22 cellular contexts compared by ENCODE assay signal in genomic region chr19:10364644-10365043, GRCh38. TPM values are rescaled to one million over a fixed set of nuclear protein-coding genes. Genes with fewer than 3 reads are reported as not detected.
A peak's percentile ranks its signal among the peaks of the same experiment; 100 is the strongest.
DNase-seq lines count a peak whose midpoint lies in the region; ATAC-seq, FAIRE-seq and TF ChIP-seq lines count a peak whose summit lies in the region.
"Had no signal": no experiment of that assay in that cellular context is flagged by ENCODE, and none has a peak within 500 bp of the region (broad histone marks: within the 10 kb centered on the region; RNA-seq: fewer than 3 reads in every experiment).

No MANE protein-coding gene starts in this region.

- H3K36me3 ChIP-seq in right lobe of liver, result peaks cover 0 to 42% (median 12%) of the 10 kb centered on the region in 4 donors
- H3K36me3 ChIP-seq in HepG2 (replicated peaks in 1 of 2; ENCODE audit: control insufficient read depth in 1 of 2, insufficient read depth in 2 of 2, low read length in 2 of 2), result peaks cover 26 to 39% of the 10 kb centered on the region in 2 experiments

- H3K4me1 ChIP-seq in right lobe of liver (no peaks in the 10 kb centered on the region), HepG2 (ENCODE audit: insufficient read depth, low read length) (no peaks in the 10 kb centered on the region)

- TF ChIP-seq EP300 in HepG2 (IDR thresholded peaks at IDR 0.05; ENCODE audit: low read depth in 2 of 2, low read length in 2 of 2) (no peak), HepG2 (CRISPR knock-in tag; IDR thresholded peaks at IDR 0.05; ENCODE audit: borderline replicate concordance) (no peak)

- no peak overlapping the region for H2AFZ ChIP-seq in HepG2 (ENCODE audit: low read length)

- H3K27me3 ChIP-seq in right lobe of liver, result no peaks in the 10 kb centered on the region
- no peaks in the 10 kb centered on the region for H3K27me3 ChIP-seq in HepG2 (ENCODE audit: control insufficient read depth in 1 of 2, insufficient read depth in 2 of 2, low read length in 2 of 2)

- no peak overlapping the region for H3K27ac ChIP-seq in right lobe of liver
- H3K27ac ChIP-seq in HepG2 (ENCODE audit: extremely low read length, insufficient read depth, low read length), result no peak overlapping the region

- FAIRE-seq in HepG2 (lab: Jason Lieb, UNC), result no peak
- FAIRE-seq: A204.1, GM12891, GM18507 had no signal

- WGBS in right lobe of liver (ENCODE audit: insufficient coverage, low coverage, low lambda C conversion rate, missing lambda C conversion rate), result no CpG with 5 or more reads among the region's 19 CpGs
- WGBS in HepG2 (ENCODE audit: low lambda C conversion rate), result no CpG with 5 or more reads among the region's 19 CpGs

- DNase-seq in right lobe of liver, result peak in 1 of 3 donors; percentile 41
- no peak for DNase-seq in HepG2 (ENCODE audit: low spot score)
- DNase-seq in cerebellar cortex (ENCODE audit: low spot score), result peak; percentile 19
- DNase-seq in medulla oblongata (ENCODE audit: extremely low spot score), result peak; percentile 66
- peak; percentile 24 for DNase-seq in superior temporal gyrus (ENCODE audit: extremely low spot score)
- no peak for DNase-seq in T-helper 1 cell
- no peak for DNase-seq in ecto neural progenitor cell (ENCODE audit: low spot score)
- no peak for DNase-seq in CD1c-positive myeloid dendritic cell (ENCODE audit: extremely low spot score)
- DNase-seq: CD8-positive, alpha-beta memory T cell; DMS53; GOT3; KBM-7; MV-4-11; NCI-H1417; NCI-H187; NCI-H2227 treated with DMSO at 0.1 percent for 48 hours; NCI-H510A treated with DMSO at 0.1 percent for 48 hours; NCI-H774; SIG-M5 had no signal

- TF ChIP-seq RAD21 in HepG2 (CRISPR knock-in tag; IDR thresholded peaks at IDR 0.05), result no peak

- no peak overlapping the region for H3K4me3 ChIP-seq in right lobe of liver
- no peak overlapping the region for H3K4me3 ChIP-seq in HepG2 (replicated peaks in 1 of 3; ENCODE audit: insufficient read depth in 1 of 3, low read depth in 2 of 3, low read length in 3 of 3)

- POLR2A ChIA-PET in HepG2 (lab: Yijun Ruan, JAX), result no interaction called here

- no peak for TF ChIP-seq POLR2A in right lobe of liver (IDR thresholded peaks at IDR 0.05)
- no peak for TF ChIP-seq POLR2A in HepG2 (IDR thresholded peaks at IDR 0.05; ENCODE audit: insufficient read depth in 1 of 2, low read depth in 2 of 2, low read length in 2 of 2)

- no TSS peak for BruUV-seq in HepG2 (replicated peaks; lab: Mats Ljungman, UMichigan)

- H4K20me1 ChIP-seq in HepG2 (ENCODE audit: insufficient read depth, low read length), result no peaks in the 10 kb centered on the region

- TF ChIP-seq CTCF in right lobe of liver (IDR thresholded peaks at IDR 0.05) (no peak), HepG2 (CRISPR knock-in tag; IDR thresholded peaks at IDR 0.05) (no peak)

- no peaks in the 10 kb centered on the region for H3K9me3 ChIP-seq in right lobe of liver
- H3K9me3 ChIP-seq in HepG2 (ENCODE audit: low read length), result no peaks in the 10 kb centered on the region

- no peaks in the 10 kb centered on the region for H3K79me2 ChIP-seq in HepG2 (ENCODE audit: insufficient read depth, low read length)

- H3K4me2 ChIP-seq in HepG2 (ENCODE audit: low read depth, low read length), result no peak overlapping the region

- intact Hi-C loops in right lobe of liver (cut with DNase I) (no loop called here), HepG2 (cut with micrococcal nuclease; ENCODE audit: unreplicated experiment) (no loop called here)

- CTCF ChIA-PET in HepG2 (lab: Yijun Ruan, JAX; ENCODE audit: low intra/inter-chr PET ratio, low total read pairs), result no interaction called here

- ATAC-seq in right lobe of liver, result peak; percentile 54 to 79 (median 68)
- ATAC-seq in HepG2, result no peak

- no peak overlapping the region for H3K9ac ChIP-seq in HepG2 (ENCODE audit: insufficient read depth, low read depth, low read length)

- in situ Hi-C loops in HepG2 (cut with HindIII; ENCODE audit: extremely low pct_ligation_motif_present, low pct_unique_long_range_greater_than_20kb), result no loop called here

RNA-seq across cellular contexts. Expression of gene TYK2, which starts 15.7 kb away (rescaled TPM):
- total RNA-seq in right lobe of liver, result 100 to 1,000 TPM in 1 of 6 experiments, 10 to 100 TPM in 5; 63.9 to 106 (median 72.9) TPM
- total RNA-seq in HepG2 (2016; rRNA removed; fragmentation: Illumina TruSeq; extraction: Trizol), result 39.9 and 60.1 TPM in 2 replicates
- 18.1 and 22.9 TPM in 2 replicates for total RNA-seq in HepG2 (2016; cell fraction: cytosol; rRNA removed; fragmentation: Illumina TruSeq; extraction: Trizol; ENCODE audit: low read depth)
- total RNA-seq in HepG2 (2016; cell fraction: insoluble cytoplasmic fraction; rRNA removed; fragmentation: Illumina TruSeq; extraction: Trizol), result 32.6 and 70.2 TPM in 2 replicates
- 32.1 and 33.4 TPM in 2 replicates for total RNA-seq in HepG2 (2016; cell fraction: membrane; rRNA removed; fragmentation: Illumina TruSeq; extraction: Trizol)
- 63.1 and 76.4 TPM in 2 replicates for total RNA-seq in HepG2 (2016; cell fraction: nucleus; rRNA removed; fragmentation: Illumina TruSeq; extraction: Trizol)
- polyA plus RNA-seq in HepG2 (2011; rRNA removed), result 38.8 and 40.8 TPM in 2 replicates
- polyA plus RNA-seq in HepG2 (2011; cell fraction: cytosol; rRNA removed), result 14.9 and 22.3 TPM in 2 replicates
- polyA plus RNA-seq in HepG2 (2011; cell fraction: nucleus; rRNA removed), result 283 and 302 TPM in 2 replicates
- 37.3 and 46.8 TPM in 2 replicates for polyA plus RNA-seq in HepG2 (2012)
- 14.0 and 16.4 TPM in 2 replicates for polyA plus RNA-seq in HepG2 (2016; cell fraction: cytosol; fragmentation: Illumina TruSeq; extraction: Trizol; ENCODE audit: low read depth)
- 50.3 and 62.5 TPM in 2 replicates for polyA plus RNA-seq in HepG2 (2016; cell fraction: insoluble cytoplasmic fraction; fragmentation: Illumina TruSeq; extraction: Trizol; ENCODE audit: low read depth)
- polyA plus RNA-seq in HepG2 (2016; cell fraction: membrane; fragmentation: Illumina TruSeq; extraction: Trizol; ENCODE audit: low read depth), result 32.6 and 34.8 TPM in 2 replicates
- polyA plus RNA-seq in HepG2 (2016; cell fraction: nucleus; fragmentation: Illumina TruSeq; extraction: Trizol; ENCODE audit: insufficient read depth, low read depth), result 231 and 244 TPM in 2 replicates
- polyA minus RNA-seq in HepG2 (2011; rRNA and poly(A)+ RNA removed; ENCODE audit: low replicate concordance), result 53.7 and 73.5 TPM in 2 replicates
- polyA minus RNA-seq in HepG2 (2011; cell fraction: cytosol; rRNA and poly(A)+ RNA removed), result 20.7 and 22.3 TPM in 2 replicates
- 30.0 and 34.8 TPM in 2 replicates for polyA minus RNA-seq in HepG2 (2011; cell fraction: nucleus; rRNA and poly(A)+ RNA removed)

RNA-seq across cellular contexts. Expression of gene ICAM3, which starts 25.2 kb away (rescaled TPM):
- 10 to 100 TPM; 11.4 to 35.5 (median 22.4) TPM for total RNA-seq in right lobe of liver
- total RNA-seq in HepG2 (2016; rRNA removed; fragmentation: Illumina TruSeq; extraction: Trizol), result 21.0 and 25.1 TPM in 2 replicates
- total RNA-seq in HepG2 (2016; cell fraction: cytosol; rRNA removed; fragmentation: Illumina TruSeq; extraction: Trizol; ENCODE audit: low read depth), result 30.5 and 37.9 TPM in 2 replicates
- total RNA-seq in HepG2 (2016; cell fraction: insoluble cytoplasmic fraction; rRNA removed; fragmentation: Illumina TruSeq; extraction: Trizol), result 19.7 and 23.7 TPM in 2 replicates
- 35.4 and 39.7 TPM in 2 replicates for total RNA-seq in HepG2 (2016; cell fraction: membrane; rRNA removed; fragmentation: Illumina TruSeq; extraction: Trizol)
- 6.5 and 9.1 TPM in 2 replicates for total RNA-seq in HepG2 (2016; cell fraction: nucleus; rRNA removed; fragmentation: Illumina TruSeq; extraction: Trizol)
- 14.1 and 16.3 TPM in 2 replicates for polyA plus RNA-seq in HepG2 (2011; rRNA removed)
- 14.0 and 19.9 TPM in 2 replicates for polyA plus RNA-seq in HepG2 (2011; cell fraction: cytosol; rRNA removed)
- polyA plus RNA-seq in HepG2 (2011; cell fraction: nucleus; rRNA removed), result 9.0 and 12.6 TPM in 2 replicates
- polyA plus RNA-seq in HepG2 (2012), result 7.0 and 10.0 TPM in 2 replicates
- polyA plus RNA-seq in HepG2 (2016; cell fraction: cytosol; fragmentation: Illumina TruSeq; extraction: Trizol; ENCODE audit: low read depth), result 38.1 and 51.4 TPM in 2 replicates
- 25.7 and 28.4 TPM in 2 replicates for polyA plus RNA-seq in HepG2 (2016; cell fraction: insoluble cytoplasmic fraction; fragmentation: Illumina TruSeq; extraction: Trizol; ENCODE audit: low read depth)
- polyA plus RNA-seq in HepG2 (2016; cell fraction: membrane; fragmentation: Illumina TruSeq; extraction: Trizol; ENCODE audit: low read depth), result 38.5 and 41.1 TPM in 2 replicates
- polyA plus RNA-seq in HepG2 (2016; cell fraction: nucleus; fragmentation: Illumina TruSeq; extraction: Trizol; ENCODE audit: insufficient read depth, low read depth), result 16.9 and 17.0 TPM in 2 replicates
- 16.1 and 18.5 TPM in 2 replicates for polyA minus RNA-seq in HepG2 (2011; rRNA and poly(A)+ RNA removed; ENCODE audit: low replicate concordance)
- polyA minus RNA-seq in HepG2 (2011; cell fraction: cytosol; rRNA and poly(A)+ RNA removed), result 6.1 and 8.2 TPM in 2 replicates
- polyA minus RNA-seq in HepG2 (2011; cell fraction: nucleus; rRNA and poly(A)+ RNA removed), result 2.4 and 3.5 TPM in 2 replicates

RNA-seq across cellular contexts. Expression of gene RAVER1, which starts 31.3 kb away (rescaled TPM):
- total RNA-seq in right lobe of liver (1 to 10 TPM; 5.2 to 9.5 (median 7.1) TPM), HepG2 (2016; rRNA removed; fragmentation: Illumina TruSeq; extraction: Trizol) (7.9 and 17.7 TPM in 2 replicates)
- 1.7 and 2.4 TPM in 2 replicates for total RNA-seq in HepG2 (2016; cell fraction: cytosol; rRNA removed; fragmentation: Illumina TruSeq; extraction: Trizol; ENCODE audit: low read depth)
- total RNA-seq in HepG2 (2016; cell fraction: insoluble cytoplasmic fraction; rRNA removed; fragmentation: Illumina TruSeq; extraction: Trizol), result 9.0 and 15.8 TPM in 2 replicates
- total RNA-seq in HepG2 (2016; cell fraction: membrane; rRNA removed; fragmentation: Illumina TruSeq; extraction: Trizol), result 6.6 and 7.1 TPM in 2 replicates
- total RNA-seq in HepG2 (2016; cell fraction: nucleus; rRNA removed; fragmentation: Illumina TruSeq; extraction: Trizol), result 16.3 and 16.5 TPM in 2 replicates
- 3.6 and 4.4 TPM in 2 replicates for polyA plus RNA-seq in HepG2 (2011; rRNA removed)
- polyA plus RNA-seq in HepG2 (2011; cell fraction: cytosol; rRNA removed), result 1.7 and 2.5 TPM in 2 replicates
- 34.1 and 48.6 TPM in 2 replicates for polyA plus RNA-seq in HepG2 (2011; cell fraction: nucleus; rRNA removed)
- polyA plus RNA-seq in HepG2 (2012), result 12.1 and 12.9 TPM in 2 replicates
- polyA plus RNA-seq in HepG2 (2016; cell fraction: cytosol; fragmentation: Illumina TruSeq; extraction: Trizol; ENCODE audit: low read depth), result 1.3 and 2.1 TPM in 2 replicates
- 26.5 and 42.8 TPM in 2 replicates for polyA plus RNA-seq in HepG2 (2016; cell fraction: insoluble cytoplasmic fraction; fragmentation: Illumina TruSeq; extraction: Trizol; ENCODE audit: low read depth)
- 5.1 and 6.9 TPM in 2 replicates for polyA plus RNA-seq in HepG2 (2016; cell fraction: membrane; fragmentation: Illumina TruSeq; extraction: Trizol; ENCODE audit: low read depth)
- polyA plus RNA-seq in HepG2 (2016; cell fraction: nucleus; fragmentation: Illumina TruSeq; extraction: Trizol; ENCODE audit: insufficient read depth, low read depth), result 40.7 and 45.3 TPM in 2 replicates
- 7.6 and 34.8 TPM in 2 replicates for polyA minus RNA-seq in HepG2 (2011; rRNA and poly(A)+ RNA removed; ENCODE audit: low replicate concordance)
- 17.3 and 17.5 TPM in 2 replicates for polyA minus RNA-seq in HepG2 (2011; cell fraction: cytosol; rRNA and poly(A)+ RNA removed)
- 10.9 and 15.5 TPM in 2 replicates for polyA minus RNA-seq in HepG2 (2011; cell fraction: nucleus; rRNA and poly(A)+ RNA removed)

RNA-seq across cellular contexts. Expression of gene CDC37, which starts 38.7 kb away (rescaled TPM):
- 10 to 100 TPM; 39.6 to 74.9 (median 50.1) TPM for total RNA-seq in right lobe of liver
- total RNA-seq in HepG2 (2016; rRNA removed; fragmentation: Illumina TruSeq; extraction: Trizol), result 134 and 158 TPM in 2 replicates
- 36.6 and 36.7 TPM in 2 replicates for total RNA-seq in HepG2 (2016; cell fraction: cytosol; rRNA removed; fragmentation: Illumina TruSeq; extraction: Trizol; ENCODE audit: low read depth)
- total RNA-seq in HepG2 (2016; cell fraction: insoluble cytoplasmic fraction; rRNA removed; fragmentation: Illumina TruSeq; extraction: Trizol), result 125 and 171 TPM in 2 replicates
- total RNA-seq in HepG2 (2016; cell fraction: membrane; rRNA removed; fragmentation: Illumina TruSeq; extraction: Trizol), result 51.9 and 53.0 TPM in 2 replicates
- total RNA-seq in HepG2 (2016; cell fraction: nucleus; rRNA removed; fragmentation: Illumina TruSeq; extraction: Trizol), result 80.1 and 80.2 TPM in 2 replicates
- 177 and 191 TPM in 2 replicates for polyA plus RNA-seq in HepG2 (2011; rRNA removed)
- 157 and 211 TPM in 2 replicates for polyA plus RNA-seq in HepG2 (2011; cell fraction: cytosol; rRNA removed)
- 522 and 527 TPM in 2 replicates for polyA plus RNA-seq in HepG2 (2011; cell fraction: nucleus; rRNA removed)
- polyA plus RNA-seq in HepG2 (2012), result 89.1 and 94.9 TPM in 2 replicates
- polyA plus RNA-seq in HepG2 (2016; cell fraction: cytosol; fragmentation: Illumina TruSeq; extraction: Trizol; ENCODE audit: low read depth), result 39.2 and 43.2 TPM in 2 replicates
- polyA plus RNA-seq in HepG2 (2016; cell fraction: insoluble cytoplasmic fraction; fragmentation: Illumina TruSeq; extraction: Trizol; ENCODE audit: low read depth), result 161 and 171 TPM in 2 replicates
- polyA plus RNA-seq in HepG2 (2016; cell fraction: membrane; fragmentation: Illumina TruSeq; extraction: Trizol; ENCODE audit: low read depth), result 52.6 and 54.0 TPM in 2 replicates
- polyA plus RNA-seq in HepG2 (2016; cell fraction: nucleus; fragmentation: Illumina TruSeq; extraction: Trizol; ENCODE audit: insufficient read depth, low read depth), result 240 and 249 TPM in 2 replicates
- polyA minus RNA-seq in HepG2 (2011; rRNA and poly(A)+ RNA removed; ENCODE audit: low replicate concordance), result 90.9 and 144 TPM in 2 replicates
- polyA minus RNA-seq in HepG2 (2011; cell fraction: cytosol; rRNA and poly(A)+ RNA removed), result 42.3 and 52.9 TPM in 2 replicates
- polyA minus RNA-seq in HepG2 (2011; cell fraction: nucleus; rRNA and poly(A)+ RNA removed), result 38.0 and 40.4 TPM in 2 replicates

RNA-seq across cellular contexts. Expression of gene FDX2, which starts 48.8 kb away (rescaled TPM):
- 10 to 100 TPM in 4 of 6 experiments, 1 to 10 TPM in 2; 8.9 to 17.1 (median 10.7) TPM for total RNA-seq in right lobe of liver
- total RNA-seq in HepG2 (2016; rRNA removed; fragmentation: Illumina TruSeq; extraction: Trizol), result 21.0 and 22.6 TPM in 2 replicates
- 19.4 and 21.0 TPM in 2 replicates for total RNA-seq in HepG2 (2016; cell fraction: cytosol; rRNA removed; fragmentation: Illumina TruSeq; extraction: Trizol; ENCODE audit: low read depth)
- 19.6 and 21.9 TPM in 2 replicates for total RNA-seq in HepG2 (2016; cell fraction: insoluble cytoplasmic fraction; rRNA removed; fragmentation: Illumina TruSeq; extraction: Trizol)
- total RNA-seq in HepG2 (2016; cell fraction: membrane; rRNA removed; fragmentation: Illumina TruSeq; extraction: Trizol), result 26.6 and 29.0 TPM in 2 replicates
- total RNA-seq in HepG2 (2016; cell fraction: nucleus; rRNA removed; fragmentation: Illumina TruSeq; extraction: Trizol), result 10.0 and 11.9 TPM in 2 replicates
- 24.7 and 27.8 TPM in 2 replicates for polyA plus RNA-seq in HepG2 (2011; rRNA removed)
- polyA plus RNA-seq in HepG2 (2011; cell fraction: cytosol; rRNA removed), result 16.9 and 23.1 TPM in 2 replicates
- polyA plus RNA-seq in HepG2 (2011; cell fraction: nucleus; rRNA removed), result 41.9 and 53.1 TPM in 2 replicates
- 9.2 and 16.3 TPM in 2 replicates for polyA plus RNA-seq in HepG2 (2012)
- polyA plus RNA-seq in HepG2 (2016; cell fraction: cytosol; fragmentation: Illumina TruSeq; extraction: Trizol; ENCODE audit: low read depth), result 23.2 and 31.5 TPM in 2 replicates
- polyA plus RNA-seq in HepG2 (2016; cell fraction: insoluble cytoplasmic fraction; fragmentation: Illumina TruSeq; extraction: Trizol; ENCODE audit: low read depth), result 24.7 and 26.8 TPM in 2 replicates
- 26.3 and 32.9 TPM in 2 replicates for polyA plus RNA-seq in HepG2 (2016; cell fraction: membrane; fragmentation: Illumina TruSeq; extraction: Trizol; ENCODE audit: low read depth)
- polyA plus RNA-seq in HepG2 (2016; cell fraction: nucleus; fragmentation: Illumina TruSeq; extraction: Trizol; ENCODE audit: insufficient read depth, low read depth), result 34.9 and 35.0 TPM in 2 replicates
- 15.1 and 48.5 TPM in 2 replicates for polyA minus RNA-seq in HepG2 (2011; rRNA and poly(A)+ RNA removed; ENCODE audit: low replicate concordance)
- 2.3 and 2.8 TPM in 2 replicates for polyA minus RNA-seq in HepG2 (2011; cell fraction: cytosol; rRNA and poly(A)+ RNA removed)
- 6.7 and 6.8 TPM in 2 replicates for polyA minus RNA-seq in HepG2 (2011; cell fraction: nucleus; rRNA and poly(A)+ RNA removed)

Comparison
In these comparisons a context has a peak if more than half of its experiments do, and no peak if none do; other contexts are left out.
1. DNase-seq: peak in cerebellar cortex (single experiment), medulla oblongata (single experiment) and superior temporal gyrus (single experiment); none in HepG2 (single experiment), T-helper 1 cell (0 of 5), ecto neural progenitor cell (single experiment) and CD1c-positive myeloid dendritic cell (single experiment).